ENCODE assay signal across 14 cellular contexts in genomic region chr1:179194068-179194537, GRCh38.
"Had no signal": no experiment of that assay in that cellular context is flagged by ENCODE, and none has a peak within 500 bp of the region (broad histone marks: within the 10 kb centered on the region; RNA-seq: fewer than 3 reads in every experiment).

No MANE protein-coding gene starts in this region.

- H3K27ac Mint-ChIP-seq: activated CD4-positive, alpha-beta memory T cell treated with anti-CD3 and anti-CD28 coated beads, Interleukin-2, amount 10 ng/mL, durations not matched to agents 7 days and 5 days; activated naive CD4-positive, alpha-beta T cell treated with anti-CD3 and anti-CD28 coated beads, Interleukin-2, amount 50 U/mL, for 72 hours; stimulated activated effector memory CD8-positive, alpha-beta T cell treated with anti-CD3 and anti-CD28 coated beads, Interleukin-12 subunit alpha, Interleukin-12 subunit beta, amount 100 ng/mL, for 72 hours had no signal

- H3K36me3 ChIP-seq: lower lobe of right lung had no signal

- H3K4me3 ChIP-seq: coronary artery, lower lobe of right lung had no signal

- H3K27ac ChIP-seq: coronary artery, lower lobe of right lung, parathyroid adenoma, WERI-Rb-1 had no signal

- H3K9me3 ChIP-seq: lower lobe of right lung had no signal

- ATAC-seq: activated naive CD4-positive, alpha-beta T cell treated with anti-CD3 and anti-CD28 coated beads, Interleukin-2, amount 50 U/mL, for 72 hours; activated T-cell treated with anti-CD3 and anti-CD28 coated beads, Interleukin-2, amount 50 U/mL, for 4 hours; stimulated activated effector memory CD8-positive, alpha-beta T cell treated with anti-CD3 and anti-CD28 coated beads, Interleukin-12 subunit alpha, Interleukin-12 subunit beta, amount 100 ng/mL, for 72 hours had no signal

- H3K36me3 Mint-ChIP-seq: activated naive CD4-positive, alpha-beta T cell treated with anti-CD3 and anti-CD28 coated beads, Interleukin-2, amount 50 U/mL, for 72 hours; stimulated activated effector memory CD8-positive, alpha-beta T cell treated with anti-CD3 and anti-CD28 coated beads, Interleukin-12 subunit alpha, Interleukin-12 subunit beta, amount 100 ng/mL, for 72 hours had no signal

- DNase-seq: activated CD4-positive, alpha-beta memory T cell treated with anti-CD3 and anti-CD28 coated beads, Interleukin-2, amount 10 ng/mL, durations not matched to agents 7 days and 5 days; activated gamma-delta T cell; activated T-cell treated with anti-CD3 and anti-CD28 coated beads, Interleukin-2, amount 50 U/mL, for 4 hours; caudate nucleus; effector CD4-positive, alpha-beta T cell; left colon; lower lobe of right lung; stimulated activated CD4-positive, alpha-beta T cell treated with anti-CD3 and anti-CD28 coated beads, Interleukin-12 subunit alpha, Interleukin-12 subunit beta, amount 100 ng/mL, for 4 hours; stimulated activated CD4-positive, alpha-beta T cell treated with anti-CD3 and anti-CD28 coated beads, Interleukin-2, amount 100 ng/mL, for 24 hours; WERI-Rb-1 had no signal

- H3K27me3 Mint-ChIP-seq: activated CD4-positive, alpha-beta memory T cell treated with anti-CD3 and anti-CD28 coated beads, Interleukin-2, amount 10 ng/mL, durations not matched to agents 7 days and 5 days had no signal

- H3K9me3 Mint-ChIP-seq: activated CD4-positive, alpha-beta memory T cell treated with anti-CD3 and anti-CD28 coated beads, Interleukin-2, amount 10 ng/mL, durations not matched to agents 7 days and 5 days; activated naive CD4-positive, alpha-beta T cell treated with anti-CD3 and anti-CD28 coated beads, Interleukin-2, amount 50 U/mL, for 72 hours; activated T-cell treated with anti-CD3 and anti-CD28 coated beads, Interleukin-2, amount 50 U/mL, for 4 hours; stimulated activated effector memory CD8-positive, alpha-beta T cell treated with anti-CD3 and anti-CD28 coated beads, Interleukin-12 subunit alpha, Interleukin-12 subunit beta, amount 100 ng/mL, for 72 hours had no signal

- H3K4me1 ChIP-seq: lower lobe of right lung, parathyroid adenoma had no signal

- H3K4me3 Mint-ChIP-seq: activated CD4-positive, alpha-beta memory T cell treated with anti-CD3 and anti-CD28 coated beads, Interleukin-2, amount 10 ng/mL, durations not matched to agents 7 days and 5 days; activated T-cell treated with anti-CD3 and anti-CD28 coated beads, Interleukin-2, amount 50 U/mL, for 4 hours; stimulated activated effector memory CD8-positive, alpha-beta T cell treated with anti-CD3 and anti-CD28 coated beads, Interleukin-12 subunit alpha, Interleukin-12 subunit beta, amount 100 ng/mL, for 72 hours had no signal
